In the genomic region with DNA sequence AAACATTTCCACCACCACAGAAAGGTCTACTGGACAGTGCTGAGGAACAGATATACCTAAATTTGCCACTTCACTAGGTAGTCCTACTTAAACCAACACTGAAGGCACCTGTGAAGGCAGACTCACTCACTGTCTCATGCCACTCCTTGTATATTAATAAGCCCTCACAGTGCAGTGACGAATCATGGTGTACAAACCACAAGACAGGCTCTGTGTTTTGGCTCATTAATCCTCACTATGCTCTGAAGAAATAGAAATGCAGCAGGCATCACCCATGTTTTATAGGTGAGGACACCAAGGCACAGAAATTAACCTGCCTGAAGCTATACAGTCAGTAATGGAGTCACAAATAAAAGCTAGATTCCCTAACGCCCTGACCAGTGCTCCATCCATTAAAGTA, we compare ENCODE assay signal across 17 cellular contexts. TPM values are rescaled to one million over a fixed set of nuclear protein-coding genes. Genes with fewer than 3 reads are reported as not detected.
A peak's percentile ranks its signal among the peaks of the same experiment; 100 is the strongest.
DNase-seq lines count a peak whose midpoint lies in the region; ATAC-seq and TF ChIP-seq lines count a peak whose summit lies in the region.
"Had no signal": no experiment of that assay in that cellular context is flagged by ENCODE, and none has a peak within 500 bp of the region (broad histone marks: within the 10 kb centered on the region; RNA-seq: fewer than 3 reads in every experiment).

No MANE protein-coding gene starts in this region.

- H3K36me3 ChIP-seq in PC-3 (ENCODE audit: low read depth, low read length): peaks cover 17% of the 10 kb centered on the region; the same call in 1 of the 2 replicates

- no peaks in the 10 kb centered on the region for H3K9me3 ChIP-seq in PC-3 (ENCODE audit: low read length)
- H3K9me3 ChIP-seq: BE2C had no signal

- no peak overlapping the region for H3K27ac ChIP-seq in PC-3 (ENCODE audit: low read length)
- H3K27ac ChIP-seq: C4-2B had no signal

- H3K9ac ChIP-seq in PC-3 (ENCODE audit: low read length): no peak overlapping the region

- H3K9me2 ChIP-seq in PC-3 (replicated peaks; ENCODE audit: low read length): no peaks in the 10 kb centered on the region

- no peak overlapping the region for H3K4me3 ChIP-seq in PC-3 (ENCODE audit: low read length)
- H3K4me3 ChIP-seq: GM23338 had no signal

- intact Hi-C loops in PC-3 (cut with micrococcal nuclease): no loop called here

- CTCF ChIA-PET in PC-3 (lab: Charles Lee): no interaction called here

- H3K27me3 ChIP-seq in PC-3 (ENCODE audit: low read length): no peaks in the 10 kb centered on the region
- H3K27me3 ChIP-seq: BE2C had no signal

- H4K20me1 ChIP-seq in PC-3 (ENCODE audit: low read length): no peaks in the 10 kb centered on the region

- in situ Hi-C loops in ACHN (cut with HindIII; ENCODE audit: low pct_ligation_motif_present, low pct_unique_long_range_greater_than_20kb, low sequenced_read_pairs): no loop called here

- POLR2A ChIA-PET in PC-3 (lab: Charles Lee; ENCODE audit: unreplicated experiment): no interaction called here

- no peaks in the 10 kb centered on the region for H3F3A ChIP-seq in PC-3 (ENCODE audit: low read length, unreplicated experiment)

- DNase-seq in ACHN (peak; percentile 27), PC-3 (no peak), kidney tubule cell (ENCODE audit: low spot score) (peak; percentile 88), H4 (ENCODE audit: low spot score) (no peak)
- no peak for DNase-seq in activated effector memory CD4-positive, alpha-beta T cell treated with Interleukin-2 at 50 U/mL for 16 hours
- DNase-seq: BE2C; CD4-positive, alpha-beta memory T cell; DMS153; DMS79 treated with DMSO at 0.1 percent for 48 hours; EL; H9 had no signal

- ATAC-seq in PC-3 (peak; percentile 35; the same call in 1 of the 2 replicates), esophagus mucosa (peak; percentile 88), HG03175 (IDR thresholded peaks at IDR 0.05; ENCODE audit: unreplicated experiment) (no peak), HG03196 (IDR thresholded peaks at IDR 0.05; ENCODE audit: unreplicated experiment) (no peak)
- ATAC-seq: GM23338, HepG2 had no signal

- no peaks in the 10 kb centered on the region for H3K4me1 ChIP-seq in PC-3 (ENCODE audit: insufficient read depth, low read length)
- H3K4me1 ChIP-seq: BE2C had no signal

- H3K4me2 ChIP-seq in PC-3 (ENCODE audit: low read length): no peak overlapping the region
- H3K4me2 ChIP-seq: GM23338 had no signal

- no peaks in the 10 kb centered on the region for H3K79me2 ChIP-seq in PC-3 (ENCODE audit: low read length)

- BruUV-seq in PC-3 (replicated peaks; lab: Mats Ljungman, UMichigan): no TSS peak

- no peak for TF ChIP-seq CTCF in PC-3 (conservative IDR thresholded peaks at IDR 0.05; ENCODE audit: low read depth, low read length)

- no peak overlapping the region for H2AFZ ChIP-seq in PC-3 (ENCODE audit: low read length)
- H2AFZ ChIP-seq: GM23338 had no signal

RNA-seq across cellular contexts. Expression of a gene that starts 44.3 kb away (rescaled TPM):
- total RNA-seq in PC-3 (2014; rRNA removed) (20.0 and 30.5 TPM in 2 replicates), esophagus mucosa (18.5 TPM)
- 11.9 and 13.2 TPM in 2 replicates for total RNA-seq in H4 (2014; rRNA removed; shearing (Covaris generic))

Comparison
In these comparisons a context has a peak if more than half of its experiments do, and no peak if none do; other contexts are left out.
1. DNase-seq: peak in ACHN (single experiment) and kidney tubule cell (single experiment); none in PC-3 (single experiment), activated effector memory CD4-positive, alpha-beta T cell treated with Interleukin-2 at 50 U/mL for 16 hours (single experiment) and H4 (single experiment).
2. ATAC-seq: peak in PC-3 (single experiment) and esophagus mucosa (single experiment); none in HG03175 (single experiment) and HG03196 (single experiment).